ENCODE assay signal across 9 cellular contexts in genomic region chr1:2212167-2212541, GRCh38. TPM values are rescaled to one million over a fixed set of nuclear protein-coding genes. Genes with fewer than 3 reads are reported as not detected.
DNase-seq lines count a peak whose midpoint lies in the region; ATAC-seq and TF ChIP-seq lines count a peak whose summit lies in the region.
"Had no signal": no experiment of that assay in that cellular context is flagged by ENCODE, and none has a peak within 500 bp of the region (broad histone marks: within the 10 kb centered on the region; RNA-seq: fewer than 3 reads in every experiment).

No MANE protein-coding gene starts in this region.

- peak overlapping the region; percentile 81 for H2BK5ac ChIP-seq in trophoblast cell (ENCODE audit: low read depth, low read length, poor library complexity)

- no CpG with 5 or more reads among the region's 15 CpGs for whole genome bisulfite sequencing in trophoblast cell (ENCODE audit: extremely low coverage, insufficient coverage, insufficient read length)

- no peaks in the 10 kb centered on the region for H3K27me3 ChIP-seq in trophoblast cell (ENCODE audit: insufficient read depth, low read length)

- H3K4me1 Mint-ChIP-seq in activated T-helper 17 cell treated with anti-CD3 and anti-CD28 coated beads, Interleukin-2, amount 50 U/mL, for 72 hours: no peaks in the 10 kb centered on the region
- H3K4me1 Mint-ChIP-seq in glutamatergic neuron (ENCODE audit: low read depth, unreplicated experiment): peaks cover 11% of the 10 kb centered on the region

- no peaks in the 10 kb centered on the region for H3K9me3 ChIP-seq in trophoblast cell (ENCODE audit: insufficient read depth, low read depth, low read length)

- no peaks in the 10 kb centered on the region for H3K9me3 Mint-ChIP-seq in activated T-helper 17 cell treated with anti-CD3 and anti-CD28 coated beads, Interleukin-2, amount 50 U/mL, for 72 hours
- H3K9me3 Mint-ChIP-seq in glutamatergic neuron (ENCODE audit: unreplicated experiment): no peaks in the 10 kb centered on the region

- peaks cover 12% of the 10 kb centered on the region for H3K79me2 ChIP-seq in trophoblast cell (ENCODE audit: control insufficient read depth, insufficient read depth, low read length, poor library complexity)

- H3K27me3 Mint-ChIP-seq in activated T-helper 17 cell treated with anti-CD3 and anti-CD28 coated beads, Interleukin-2, amount 50 U/mL, for 72 hours: no peaks in the 10 kb centered on the region
- H3K27me3 Mint-ChIP-seq in glutamatergic neuron (ENCODE audit: unreplicated experiment): peaks cover 2% of the 10 kb centered on the region

- H3K4me1 ChIP-seq in trophoblast cell (ENCODE audit: control insufficient read depth in 1 of 2, insufficient read depth in 2 of 2, low read length in 2 of 2): peaks cover 23 to 24% of the 10 kb centered on the region in 2 experiments

- H2AK5ac ChIP-seq in trophoblast cell (ENCODE audit: low read length): peak overlapping the region; percentile 98

- DNase-seq in AG10803 (ENCODE audit: low read depth) (no peak), glutamatergic neuron (no peak), trophoblast cell (no peak), GM13977 (ENCODE audit: low spot score) (no peak)
- DNase-seq in activated effector memory CD4-positive, alpha-beta T cell treated with Interleukin-2 at 50 U/mL for 16 hours: no peak
- DNase-seq: NCI-H1694 had no signal

- ATAC-seq in activated T-helper 17 cell treated with anti-CD3 and anti-CD28 coated beads, Interleukin-2, amount 50 U/mL, for 72 hours (replicated peaks): no peak
- ATAC-seq in GM18517 (IDR thresholded peaks at IDR 0.05; ENCODE audit: unreplicated experiment) (no peak), HG02588 (IDR thresholded peaks at IDR 0.05; ENCODE audit: unreplicated experiment) (no peak)

- H4K8ac ChIP-seq in trophoblast cell (ENCODE audit: low read depth, low read length): peak overlapping the region; percentile 93

- H3K27ac ChIP-seq in trophoblast cell (ENCODE audit: low read depth, low read length): peak overlapping the region; percentile 74

- peak overlapping the region; percentile 91 for H2BK120ac ChIP-seq in trophoblast cell (ENCODE audit: insufficient read depth, low read length, poor library complexity)

- in situ Hi-C loops in GM13977 (cut with MboI; ENCODE audit: low pct_unique_long_range_greater_than_20kb, low sequenced_read_pairs, unreplicated experiment): no loop called here

- no peaks in the 10 kb centered on the region for H3K36me3 ChIP-seq in trophoblast cell (ENCODE audit: control insufficient read depth in 1 of 2, insufficient read depth in 2 of 2, low read length in 2 of 2)

- H3K27ac Mint-ChIP-seq in activated T-helper 17 cell treated with anti-CD3 and anti-CD28 coated beads, Interleukin-2, amount 50 U/mL, for 72 hours: peak overlapping the region; percentile 28
- H3K27ac Mint-ChIP-seq in glutamatergic neuron (ENCODE audit: unreplicated experiment): peak overlapping the region; percentile 76

- H4K12ac ChIP-seq in trophoblast cell (ENCODE audit: low read depth, low read length): peak overlapping the region; percentile 97

- TF ChIP-seq CTCF in AG10803 (conservative IDR thresholded peaks at IDR 0.05; ENCODE audit: low read length): no peak
- no peak for TF ChIP-seq CTCF in glutamatergic neuron (IDR thresholded peaks at IDR 0.05; ENCODE audit: partially characterized antibody, unreplicated experiment)
- no peak for TF ChIP-seq CTCF in GM13977 (IDR thresholded peaks at IDR 0.05; ENCODE audit: extremely low read depth, insufficient read depth, missing control alignments)

- H3K14ac ChIP-seq in trophoblast cell (ENCODE audit: low read length): peak overlapping the region; percentile 98

- H2AFZ ChIP-seq in trophoblast cell (ENCODE audit: insufficient read depth, low read length, poor library complexity): peak overlapping the region; percentile 96

- peak overlapping the region; percentile 89 for H3K18ac ChIP-seq in trophoblast cell (ENCODE audit: low read length)

- H3K4me3 ChIP-seq in AG10803 (ENCODE audit: low read length): peak overlapping the region; percentile 50
- peak overlapping the region; percentile 16 for H3K4me3 ChIP-seq in trophoblast cell (ENCODE audit: low read depth, low read length)

- H3K79me1 ChIP-seq in trophoblast cell (ENCODE audit: low read length): peaks cover 16% of the 10 kb centered on the region

- H3K4ac ChIP-seq in trophoblast cell (ENCODE audit: low read depth, low read length): peak overlapping the region; percentile 81

- no peak overlapping the region for H3K23ac ChIP-seq in trophoblast cell (ENCODE audit: low read length)

- H4K91ac ChIP-seq in trophoblast cell (ENCODE audit: low read depth, low read length): peak overlapping the region; percentile 99

- no peak overlapping the region for H3K4me3 Mint-ChIP-seq in activated T-helper 17 cell treated with anti-CD3 and anti-CD28 coated beads, Interleukin-2, amount 50 U/mL, for 72 hours
- peak overlapping the region; percentile 46 for H3K4me3 Mint-ChIP-seq in glutamatergic neuron (ENCODE audit: unreplicated experiment)

- H3K36me3 Mint-ChIP-seq in activated T-helper 17 cell treated with anti-CD3 and anti-CD28 coated beads, Interleukin-2, amount 50 U/mL, for 72 hours (ENCODE audit: low read depth): no peaks in the 10 kb centered on the region
- H3K36me3 Mint-ChIP-seq in glutamatergic neuron (ENCODE audit: unreplicated experiment): no peaks in the 10 kb centered on the region

- H3K4me2 ChIP-seq in trophoblast cell (ENCODE audit: low read length): peak overlapping the region; percentile 31

- H3K9ac ChIP-seq in trophoblast cell (ENCODE audit: low read length): peak overlapping the region; percentile 9

- peak overlapping the region; percentile 97 for H2BK12ac ChIP-seq in trophoblast cell (ENCODE audit: low read length)

RNA-seq across cellular contexts. Expression of gene SKI, which starts 16.0 kb away (rescaled TPM):
- total RNA-seq in activated T-helper 17 cell treated with anti-CD3 and anti-CD28 coated beads, Interleukin-2, amount 50 U/mL, for 72 hours: 10 to 100 TPM; 39.5 to 52.1 TPM
- 143 TPM for total RNA-seq in glutamatergic neuron (ENCODE audit: unreplicated experiment)
- polyA plus RNA-seq in trophoblast cell (2013): 73.3 and 73.7 TPM in 2 replicates

RNA-seq across cellular contexts. Expression of gene FAAP20, which starts 17.6 kb away (rescaled TPM):
- total RNA-seq in activated T-helper 17 cell treated with anti-CD3 and anti-CD28 coated beads, Interleukin-2, amount 50 U/mL, for 72 hours: 10 to 100 TPM; 56.7 to 68.3 TPM
- total RNA-seq in glutamatergic neuron (ENCODE audit: unreplicated experiment): 111 TPM
- 85.8 and 86.1 TPM in 2 replicates for polyA plus RNA-seq in trophoblast cell (2013)
